In genomic region chr12:109440851-109441490, GRCh38 we compare ENCODE assay signal across 3 cellular contexts.
TF ChIP-seq lines count a peak whose summit lies in the region.

No MANE protein-coding gene starts in this region.

TF ChIP-seq in SK-N-SH, 30 proteins besides CTCF, POLR2A, EP300 and RAD21:
- no peak for TF ChIP-seq FOSL2 (IDR thresholded peaks at IDR 0.05; ENCODE audit: borderline replicate concordance, low read depth)
- TF ChIP-seq RXRA (IDR thresholded peaks at IDR 0.05; ENCODE audit: borderline replicate concordance, low read depth), result no peak

TF ChIP-seq in SK-N-SH treated with all-trans-retinoic acid at 6 μM for 48 hours, 23 proteins besides CTCF, POLR2A, EP300 and RAD21:
- TF ChIP-seq POU6F1 (CRISPR knock-in tag; IDR thresholded peaks at IDR 0.05; ENCODE audit: borderline replicate concordance, low read depth) (no peak), ZC3H10 (CRISPR knock-in tag; IDR thresholded peaks at IDR 0.05) (no peak), PATZ1 (CRISPR knock-in tag; IDR thresholded peaks at IDR 0.05; ENCODE audit: borderline replicate concordance) (no peak)

TF ChIP-seq in H1, 55 proteins besides CTCF, POLR2A, EP300 and RAD21:
- TF ChIP-seq TBP (IDR thresholded peaks at IDR 0.05; ENCODE audit: low read depth, low read length), result no peak
- peak in 1 of 2 experiments; percentile 53; a peak in 1 of 4 replicates for TF ChIP-seq SIN3A (conservative IDR thresholded peaks at IDR 0.05 in 1 of 2, IDR thresholded peaks at IDR 0.05 in 1 of 2; ENCODE audit: low read depth in 1 of 2, low read length in 2 of 2)
TF ChIP-seq in H1: peak in this region for 1.
